Comparison of ENCODE assay signal across 1 cellular context in genomic region chr5:1975898-1976765, GRCh38.
TF ChIP-seq lines count a peak whose summit lies in the region.

No MANE protein-coding gene starts in this region.

TF ChIP-seq in HCT116, 20 proteins besides CTCF, POLR2A, EP300 and RAD21 (continued from another document):
- TF ChIP-seq JUND (IDR thresholded peaks at IDR 0.05) = no peak
- TF ChIP-seq ELF1 (IDR thresholded peaks at IDR 0.05; ENCODE audit: borderline replicate concordance, low read depth) = no peak
- TF ChIP-seq TCF7L2 (IDR thresholded peaks at IDR 0.05; ENCODE audit: borderline replicate concordance, extremely low read depth, insufficient read depth, insufficient read length) = no peak
- no peak for TF ChIP-seq POLR2AphosphoS5 (IDR thresholded peaks at IDR 0.05; ENCODE audit: low read depth, low read length)
- no peak for TF ChIP-seq CEBPB (IDR thresholded peaks at IDR 0.05; ENCODE audit: low read depth)
- no peak for TF ChIP-seq SRF (IDR thresholded peaks at IDR 0.05; ENCODE audit: low read depth)
- TF ChIP-seq EZH2 (IDR thresholded peaks at IDR 0.05) = no peak
